17 cellular contexts compared by ENCODE assay signal in genomic region chr5:93384977-93385376, GRCh38.
"Had no signal": no experiment of that assay in that cellular context is flagged by ENCODE, and none has a peak within 500 bp of the region (broad histone marks: within the 10 kb centered on the region; RNA-seq: fewer than 3 reads in every experiment).

No MANE protein-coding gene starts in this region.

- H3K27ac ChIP-seq: HL-60, RWPE1 had no signal

- H3K4me3 Mint-ChIP-seq: IgD-negative memory B cell had no signal

- H3K27me3 Mint-ChIP-seq: IgD-negative memory B cell had no signal

- H3K36me3 Mint-ChIP-seq: IgD-negative memory B cell had no signal

- H3K27ac Mint-ChIP-seq: IgD-negative memory B cell had no signal

- H3K4me1 Mint-ChIP-seq: IgD-negative memory B cell had no signal

- ATAC-seq: K562 had no signal

- H3K4me3 ChIP-seq: K562 had no signal

- DNase-seq: MV-4-11, NCI-H1092, NCI-H1105 treated with DMSO at 0.1 percent for 48 hours, NCI-H1417 treated with DMSO at 0.1 percent for 48 hours, NCI-H146, NCI-H1694 treated with DMSO at 0.1 percent for 48 hours, NCI-H1930, NCI-H2081, NCI-H2107, NCI-H2227 treated with DMSO at 0.1 percent for 48 hours, NCI-H526 treated with DMSO at 0.1 percent for 48 hours, NCI-H774, SHP77 had no signal
